In the genomic region with DNA sequence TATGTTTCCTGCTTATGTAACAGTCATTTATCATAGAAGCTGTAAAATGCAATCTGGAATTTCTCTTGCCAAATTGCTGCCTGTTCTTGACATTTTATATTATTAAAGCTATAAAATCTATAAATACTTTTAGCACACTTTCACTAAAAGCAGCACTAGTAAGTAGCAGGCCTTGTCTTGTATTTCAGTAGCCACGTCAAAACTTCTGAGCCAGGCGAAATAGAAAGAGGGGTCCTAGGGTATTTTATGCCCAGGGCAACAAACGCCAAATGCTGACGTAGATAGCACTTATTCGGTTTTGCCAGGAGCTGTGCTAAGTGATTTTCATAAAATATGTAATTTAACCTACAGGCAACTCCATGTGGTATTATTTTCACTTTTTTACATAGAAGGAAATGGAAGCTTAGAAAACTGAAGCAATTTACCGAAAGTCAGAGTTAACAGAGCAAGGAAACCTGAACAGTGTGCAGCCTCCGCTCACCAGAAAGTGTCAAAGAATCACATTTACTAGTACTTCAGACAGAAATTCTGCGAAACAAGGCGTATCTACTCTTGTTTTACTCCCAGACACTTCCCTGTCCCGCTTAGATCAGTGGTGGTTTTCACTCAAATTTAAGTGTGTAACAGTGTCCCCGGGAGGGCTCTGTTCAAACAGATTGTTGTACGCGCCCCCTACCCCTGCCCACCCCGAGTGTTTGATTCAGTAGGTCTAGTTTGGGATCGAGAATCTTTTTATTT, we compare ENCODE assay signal across 8 cellular contexts. TPM values are rescaled to one million over a fixed set of nuclear protein-coding genes. Genes with fewer than 3 reads are reported as not detected.
A peak's percentile ranks its signal among the peaks of the same experiment; 100 is the strongest.
DNase-seq lines count a peak whose midpoint lies in the region; ATAC-seq and TF ChIP-seq lines count a peak whose summit lies in the region.

No MANE protein-coding gene starts in this region.

- TF ChIP-seq CTCF in VCaP (conservative IDR thresholded peaks at IDR 0.05) (no peak), thoracic aorta (IDR thresholded peaks at IDR 0.05) (no peak)

- no peaks in the 10 kb centered on the region for H3K36me3 ChIP-seq in iPS-20b (ENCODE audit: insufficient read depth, low read depth, low read length)
- H3K36me3 ChIP-seq in thoracic aorta = no peaks in the 10 kb centered on the region

- H3K4me1 ChIP-seq in iPS-20b (ENCODE audit: insufficient read depth, low read length) = no peaks in the 10 kb centered on the region
- peaks cover 11 to 27% of the 10 kb centered on the region in 2 donors for H3K4me1 ChIP-seq in thoracic aorta (ENCODE audit: control insufficient read depth in 1 of 2, low read depth in 2 of 2)

- H3K9me3 ChIP-seq in iPS-20b (ENCODE audit: insufficient read depth, low read depth, low read length) (no peaks in the 10 kb centered on the region), thoracic aorta (no peaks in the 10 kb centered on the region)

- H3K27me3 ChIP-seq in iPS-20b (ENCODE audit: insufficient read depth, low read length) (no peaks in the 10 kb centered on the region), thoracic aorta (replicated peaks; ENCODE audit: insufficient read depth) (no peaks in the 10 kb centered on the region)

- H3K36me3 Mint-ChIP-seq in activated CD4-positive, alpha-beta T cell treated with anti-CD3 and anti-CD28 coated beads, Interleukin-2, amount 10 ng/mL, durations not matched to agents 7 days and 5 days (ENCODE audit: low read depth) = peaks cover 20% of the 10 kb centered on the region

- H3K9ac ChIP-seq in iPS-20b (ENCODE audit: low read depth, low read length) = no peak overlapping the region

- intact Hi-C loops in posterior vena cava (cut with DNase I) = no loop called here

- H3K4me3 ChIP-seq in iPS-20b (ENCODE audit: low read length) (peak overlapping the region; percentile 98; the same call in 1 of the 2 replicates), thoracic aorta (peak overlapping the region; percentile 84)

- POLR2A ChIA-PET in activated CD4-positive, alpha-beta T cell treated with anti-CD3 and anti-CD28 coated beads, Interleukin-2, amount 10 ng/mL, durations not matched to agents 7 days and 5 days (lab: Charles Lee) = no interaction called here

- ATAC-seq in thoracic aorta (ENCODE audit: insufficient number of reproducible peaks, low FRiP score, low read depth) (no peak), GM19463 (IDR thresholded peaks at IDR 0.05; ENCODE audit: unreplicated experiment) (no peak)

- H3K27ac ChIP-seq in VCaP (peak overlapping the region; percentile 89), iPS-20b (ENCODE audit: low read length) (no peak overlapping the region), thoracic aorta (peak overlapping the region in 1 of 2 donors; percentile 92)

- CTCF ChIA-PET in activated CD4-positive, alpha-beta T cell treated with anti-CD3 and anti-CD28 coated beads, Interleukin-2, amount 10 ng/mL, durations not matched to agents 7 days and 5 days (lab: Charles Lee) = interaction anchor here (0.7 to 3.5 kb wide), 6 partner anchors 12 to 890 kb away, joined by 3 to 12 read pairs (median 4); partner anchors contain the start of genes CARF and WDR12

- peak overlapping the region; percentile 100 for H3K27ac Mint-ChIP-seq in activated CD4-positive, alpha-beta T cell treated with anti-CD3 and anti-CD28 coated beads, Interleukin-2, amount 10 ng/mL, durations not matched to agents 7 days and 5 days

- H3K4me1 Mint-ChIP-seq in activated CD4-positive, alpha-beta T cell treated with anti-CD3 and anti-CD28 coated beads, Interleukin-2, amount 10 ng/mL, durations not matched to agents 7 days and 5 days = peaks cover 29% of the 10 kb centered on the region

- no peaks in the 10 kb centered on the region for H3K27me3 Mint-ChIP-seq in activated CD4-positive, alpha-beta T cell treated with anti-CD3 and anti-CD28 coated beads, Interleukin-2, amount 10 ng/mL, durations not matched to agents 7 days and 5 days

- peak overlapping the region; percentile 92 for H3K4me3 Mint-ChIP-seq in activated CD4-positive, alpha-beta T cell treated with anti-CD3 and anti-CD28 coated beads, Interleukin-2, amount 10 ng/mL, durations not matched to agents 7 days and 5 days

- H3K9me3 Mint-ChIP-seq in activated CD4-positive, alpha-beta T cell treated with anti-CD3 and anti-CD28 coated beads, Interleukin-2, amount 10 ng/mL, durations not matched to agents 7 days and 5 days = no peaks in the 10 kb centered on the region

- no peak for DNase-seq in activated CD4-positive, alpha-beta T cell treated with anti-CD3 and anti-CD28 coated beads, Interleukin-2, amount 10 ng/mL, durations not matched to agents 7 days and 5 days
- DNase-seq in activated CD4-positive, alpha-beta T cell treated with anti-CD3 and anti-CD28 coated beads for 4 hours = no peak
- no peak for DNase-seq in thoracic aorta (ENCODE audit: low spot score)
- no peak for DNase-seq in posterior vena cava (ENCODE audit: low spot score)
- DNase-seq in NCI-H524 (lab: John Stamatoyannopoulos, UW) = no peak

RNA-seq across cellular contexts. Expression of gene CYP20A1, which starts 1.1 kb away (rescaled TPM):
- total RNA-seq in activated CD4-positive, alpha-beta T cell treated with anti-CD3 and anti-CD28 coated beads, Interleukin-2, amount 10 ng/mL, durations not matched to agents 7 days and 5 days = 10 to 100 TPM; 27.1 to 29.3 TPM
- 10 to 100 TPM; 22.9 to 36.5 TPM for total RNA-seq in thoracic aorta
- 10 to 100 TPM; 24.8 to 29.6 TPM for total RNA-seq in posterior vena cava
